ENCODE assay signal across 12 cellular contexts in genomic region chr17:49913226-49914095, GRCh38. TPM values are rescaled to one million over a fixed set of nuclear protein-coding genes. Genes with fewer than 3 reads are reported as not detected.
DNase-seq lines count a peak whose midpoint lies in the region; ATAC-seq and TF ChIP-seq lines count a peak whose summit lies in the region.
"Had no signal": no experiment of that assay in that cellular context is flagged by ENCODE, and none has a peak within 500 bp of the region (broad histone marks: within the 10 kb centered on the region; RNA-seq: fewer than 3 reads in every experiment).

No MANE protein-coding gene starts in this region.

- H3K27ac ChIP-seq in PC-3 (ENCODE audit: low read length) = no peak overlapping the region
- H3K27ac ChIP-seq in MM.1S (ENCODE audit: low read length) = no peak overlapping the region
- H3K27ac ChIP-seq: ascending aorta had no signal

- H3K4me3 ChIP-seq in PC-3 (ENCODE audit: low read length) = no peak overlapping the region
- H3K4me3 ChIP-seq in epithelial cell of esophagus (ENCODE audit: low read length) = no peak overlapping the region
- no peak overlapping the region for H3K4me3 ChIP-seq in MM.1S (ENCODE audit: low read length)
- H3K4me3 ChIP-seq: ascending aorta, thyroid gland had no signal

- H2AFZ ChIP-seq in PC-3 (ENCODE audit: low read length) (no peak overlapping the region), MM.1S (ENCODE audit: low read length) (no peak overlapping the region)

- H3F3A ChIP-seq in PC-3 (ENCODE audit: low read length, unreplicated experiment) (no peaks in the 10 kb centered on the region), MM.1S (ENCODE audit: insufficient read depth, low read length) (no peaks in the 10 kb centered on the region)

- intact Hi-C loops in PC-3 (cut with micrococcal nuclease) = no loop called here
- intact Hi-C loops in posterior cingulate gyrus (cut with DNase I) = no loop called here

- no peak overlapping the region for H3K9ac ChIP-seq in PC-3 (ENCODE audit: low read length)
- H3K9ac ChIP-seq in MM.1S (ENCODE audit: low read length) = no peak overlapping the region

- no TSS peak for BruUV-seq in PC-3 (replicated peaks; lab: Mats Ljungman, UMichigan)

- peaks cover 21% of the 10 kb centered on the region for H3K4me1 ChIP-seq in PC-3 (ENCODE audit: insufficient read depth, low read length)
- no peaks in the 10 kb centered on the region for H3K4me1 ChIP-seq in MM.1S (ENCODE audit: low read length)

- peak; percentile 45 for DNase-seq in NCI-H82 (lab: John Stamatoyannopoulos, UW)
- DNase-seq in NCI-H82 treated with DMSO at 0.1 percent for 48 hours (lab: John Stamatoyannopoulos, UW; ENCODE audit: unreplicated experiment) = no peak
- peak; percentile 75 for DNase-seq in PC-3
- peak; percentile 28 for DNase-seq in epithelial cell of esophagus (ENCODE audit: low read depth)
- peak; percentile 42 for DNase-seq in stromal cell of bone marrow (ENCODE audit: low read depth)
- DNase-seq in MM.1S = no peak
- DNase-seq in NCI-H146 (lab: John Stamatoyannopoulos, UW) = no peak
- DNase-seq in posterior cingulate gyrus = no peak
- DNase-seq: activated CD4-positive, alpha-beta T cell treated with anti-CD3 and anti-CD28 coated beads, Interleukin-2, amount 10 ng/mL, durations not matched to agents 24 days and 14 days had no signal

- H3K4me2 ChIP-seq in PC-3 (ENCODE audit: low read length) = 0 out of 2 replicates have a peak overlapping the region, but pooled peaks have one; percentile 16
- no peak overlapping the region for H3K4me2 ChIP-seq in MM.1S (ENCODE audit: low read depth, low read length)

- H3K9me3 ChIP-seq in PC-3 (ENCODE audit: low read length) = no peaks in the 10 kb centered on the region
- H3K9me3 ChIP-seq in MM.1S (replicated peaks; ENCODE audit: insufficient read depth, low read length) = no peaks in the 10 kb centered on the region
- H3K9me3 ChIP-seq: ascending aorta, thyroid gland had no signal

- 0 out of 2 replicates have a peak, but pooled peaks cover 4% of the 10 kb centered on the region for H3K27me3 ChIP-seq in PC-3 (ENCODE audit: low read length)
- H3K27me3 ChIP-seq in MM.1S (replicated peaks; ENCODE audit: insufficient read depth, low read length) = peaks cover 100% of the 10 kb centered on the region
- H3K27me3 ChIP-seq: thyroid gland had no signal

- H3K79me2 ChIP-seq in PC-3 (ENCODE audit: low read length) = no peaks in the 10 kb centered on the region
- no peaks in the 10 kb centered on the region for H3K79me2 ChIP-seq in MM.1S (ENCODE audit: low read length)

- TF ChIP-seq CTCF in PC-3 (conservative IDR thresholded peaks at IDR 0.05; ENCODE audit: low read depth, low read length) (no peak), epithelial cell of esophagus (IDR thresholded peaks at IDR 0.05; ENCODE audit: insufficient read depth, low read depth, low read length, missing control alignments) (no peak), MM.1S (IDR thresholded peaks at IDR 0.05; ENCODE audit: low read length) (no peak)

- CTCF ChIA-PET in PC-3 (lab: Charles Lee) = no interaction called here

- H3K36me3 ChIP-seq in PC-3 (ENCODE audit: low read depth, low read length) = no peaks in the 10 kb centered on the region
- no peaks in the 10 kb centered on the region for H3K36me3 ChIP-seq in MM.1S (replicated peaks; ENCODE audit: insufficient read depth, low read length)
- H3K36me3 ChIP-seq: ascending aorta, thyroid gland had no signal

- H4K20me1 ChIP-seq in PC-3 (ENCODE audit: low read length) (no peaks in the 10 kb centered on the region), MM.1S (ENCODE audit: insufficient read depth, low read length) (no peaks in the 10 kb centered on the region)

- ATAC-seq in PC-3 = peak; percentile 35; the same call in 1 of the 2 replicates

- POLR2A ChIA-PET in PC-3 (lab: Charles Lee; ENCODE audit: unreplicated experiment) = no interaction called here

- no peaks in the 10 kb centered on the region for H3K9me2 ChIP-seq in PC-3 (replicated peaks; ENCODE audit: low read length)
- no peaks in the 10 kb centered on the region for H3K9me2 ChIP-seq in MM.1S (replicated peaks; ENCODE audit: insufficient read depth, low read length)

RNA-seq across cellular contexts. Expression of gene DLX4, which starts 55.5 kb away (rescaled TPM):
- 0.35 and 0.44 TPM in 2 replicates for total RNA-seq in PC-3 (2014; rRNA removed)
- total RNA-seq: ascending aorta, lung microvascular endothelial cell had no signal

Comparison
In these comparisons a context has a peak if more than half of its experiments do, and no peak if none do; other contexts are left out.
1. DNase-seq: peak in NCI-H82 (single experiment), PC-3 (single experiment), epithelial cell of esophagus (single experiment) and stromal cell of bone marrow (single experiment); none in NCI-H82 treated with DMSO at 0.1 percent for 48 hours (single experiment), MM.1S (single experiment), NCI-H146 (single experiment) and posterior cingulate gyrus (0 of 10).